ENCODE assay signal across 1 cellular context in the genomic region with DNA sequence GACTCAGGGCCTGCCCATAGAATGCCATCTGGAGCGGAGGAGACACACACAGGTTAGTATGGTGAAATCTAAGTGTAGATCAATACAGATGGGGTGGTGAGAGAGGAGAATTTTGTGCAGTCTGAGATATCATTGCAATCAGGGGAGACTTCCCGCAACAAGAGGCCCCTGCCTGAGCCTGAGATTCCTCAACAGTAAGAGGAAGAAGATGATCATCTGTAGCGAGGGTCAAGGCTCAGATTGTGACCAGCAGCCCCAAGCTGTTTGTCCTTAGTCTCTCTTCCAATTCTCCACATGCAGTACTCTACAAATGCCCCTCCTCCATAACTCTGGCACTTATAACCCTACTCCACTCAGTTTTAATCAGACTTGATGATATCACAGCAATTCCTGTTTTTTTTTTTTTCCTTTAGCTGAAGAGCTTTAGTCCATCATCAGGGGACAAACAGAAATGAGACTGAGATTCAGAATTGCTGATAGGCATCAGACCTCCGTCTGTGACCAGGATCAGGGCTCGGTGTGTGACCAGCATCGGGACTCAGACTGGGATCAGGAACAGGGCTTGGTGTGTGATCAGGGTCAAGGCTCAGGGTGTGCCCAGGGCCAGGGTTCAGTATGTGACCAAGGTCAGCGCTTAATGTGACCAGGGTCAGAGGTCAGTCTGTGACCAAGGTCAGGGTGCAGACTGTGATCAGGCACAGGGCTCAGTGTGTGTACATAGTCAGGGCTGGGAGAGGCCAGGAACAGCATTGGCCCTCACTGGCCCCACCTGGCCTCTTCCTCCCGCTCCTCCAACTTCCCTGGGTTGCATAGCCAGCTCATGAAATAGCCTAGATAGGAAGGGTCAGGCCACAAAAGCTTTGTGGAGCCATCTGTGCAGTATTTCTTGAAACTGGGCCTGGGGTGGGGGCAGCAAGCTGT.
TF ChIP-seq lines count a peak whose summit lies in the region.

No MANE protein-coding gene starts in this region.

TF ChIP-seq in endothelial cell of umbilical vein, 7 proteins besides CTCF, POLR2A, EP300 and RAD21 (continued from another document):
- TF ChIP-seq, protein P1, sequence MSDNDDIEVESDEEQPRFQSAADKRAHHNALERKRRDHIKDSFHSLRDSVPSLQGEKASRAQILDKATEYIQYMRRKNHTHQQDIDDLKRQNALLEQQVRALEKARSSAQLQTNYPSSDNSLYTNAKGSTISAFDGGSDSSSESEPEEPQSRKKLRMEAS (IDR thresholded peaks at IDR 0.05; ENCODE audit: insufficient read depth, insufficient read length) = no peak
- no peak for TF ChIP-seq POLR2AphosphoS5 (IDR thresholded peaks at IDR 0.05; ENCODE audit: insufficient read depth, low read depth, low read length)
- no peak for TF ChIP-seq JUN (IDR thresholded peaks at IDR 0.05; ENCODE audit: borderline replicate concordance, insufficient read depth, insufficient read length, low read depth)
